In genomic region chr15:76234337-76234889, GRCh38 we compare ENCODE assay signal across 20 cellular contexts.
DNase-seq lines count a peak whose midpoint lies in the region; ATAC-seq and TF ChIP-seq lines count a peak whose summit lies in the region.
"Had no signal": no experiment of that assay in that cellular context is flagged by ENCODE, and none has a peak within 500 bp of the region (broad histone marks: within the 10 kb centered on the region; RNA-seq: fewer than 3 reads in every experiment).

No MANE protein-coding gene starts in this region.

- H3K4me1 ChIP-seq in HAP-1, result peaks cover 18% of the 10 kb centered on the region
- peaks cover 3% of the 10 kb centered on the region for H3K4me1 ChIP-seq in NT2/D1 (ENCODE audit: insufficient read depth, insufficient read length)
- H3K4me1 ChIP-seq: BLaER1 treated with 17β-estradiol and CSF1 and Interleukin-3, amounts not matched to agents 10 nM and 100 nM; Peyer's patch had no signal

- no peaks in the 10 kb centered on the region for H3K27me3 Mint-ChIP-seq in mesothelial cell of epicardium (ENCODE audit: low read depth)
- H3K27me3 Mint-ChIP-seq: activated naive CD4-positive, alpha-beta T cell treated with anti-CD3 and anti-CD28 coated beads, Interleukin-2, amount 10 ng/mL, durations not matched to agents 7 days and 5 days; activated T-helper 17 cell treated with anti-CD3 and anti-CD28 coated beads, Interleukin-2, amount 50 U/mL, for 72 hours; stimulated activated naive CD8-positive, alpha-beta T cell treated with anti-CD3 and anti-CD28 coated beads, Interleukin-15, Interleukin-2, amounts not matched to agents 100 ng/mL and 50 ng/mL, for 24 hours had no signal

- in situ Hi-C loops in HAP-1 (cut with MboI; ENCODE audit: low sequenced_read_pairs), result no loop called here

- DNase-seq in HAP-1 (ENCODE audit: low spot score in 2 of 2), result peak; percentile 89 to 100
- peak; percentile 16 for DNase-seq in NCI-H1436 treated with DMSO at 0.1 percent for 48 hours (lab: John Stamatoyannopoulos, UW)
- peak; percentile 28 for DNase-seq in NT2/D1 (ENCODE audit: low read depth, low spot score)
- no peak for DNase-seq in mesothelial cell of epicardium (ENCODE audit: low spot score in 2 of 2, unreplicated experiment in 2 of 2)
- DNase-seq in hypothalamus (lab: John Stamatoyannopoulos, UW), result no peak
- no peak for DNase-seq in NCI-H526 (lab: John Stamatoyannopoulos, UW)
- no peak for DNase-seq in mucosa of gallbladder (ENCODE audit: low spot score)
- DNase-seq: activated CD4-positive, alpha-beta T cell treated with anti-CD3 and anti-CD28 coated beads for 4 hours; activated CD8-positive, alpha-beta T cell treated with anti-CD3 and anti-CD28 coated beads, Interleukin-2, amount 10 ng/mL, durations not matched to agents 7 days and 5 days; activated naive CD4-positive, alpha-beta T cell treated with anti-CD3 and anti-CD28 coated beads, Interleukin-2, amount 10 ng/mL, durations not matched to agents 7 days and 5 days; adrenal gland; Peyer's patch; stimulated activated CD4-positive, alpha-beta T cell treated with anti-CD3 and anti-CD28 coated beads, Interleukin-2, amount 100 ng/mL, for 24 hours had no signal

- H3K9me3 ChIP-seq in HAP-1, result no peaks in the 10 kb centered on the region
- no peaks in the 10 kb centered on the region for H3K9me3 ChIP-seq in NT2/D1 (ENCODE audit: insufficient read depth, low read length)
- H3K9me3 ChIP-seq: adrenal gland; BLaER1 treated with 17β-estradiol and CSF1 and Interleukin-3, amounts not matched to agents 10 nM and 100 nM; Peyer's patch; thoracic aorta had no signal

- H3K4me1 Mint-ChIP-seq in mesothelial cell of epicardium, result peaks cover 9% of the 10 kb centered on the region
- H3K4me1 Mint-ChIP-seq: activated naive CD4-positive, alpha-beta T cell treated with anti-CD3 and anti-CD28 coated beads, Interleukin-2, amount 10 ng/mL, durations not matched to agents 7 days and 5 days; activated T-helper 17 cell treated with anti-CD3 and anti-CD28 coated beads, Interleukin-2, amount 50 U/mL, for 72 hours; immature natural killer cell had no signal

- ATAC-seq in HG02763 (IDR thresholded peaks at IDR 0.05; ENCODE audit: unreplicated experiment), result no peak

- peaks cover 10% of the 10 kb centered on the region for H3K36me3 ChIP-seq in HAP-1 (replicated peaks)
- H3K36me3 ChIP-seq in NT2/D1 (ENCODE audit: insufficient read depth, insufficient read length, low read length), result peaks cover 7% of the 10 kb centered on the region

- peaks cover 7% of the 10 kb centered on the region for H3K36me3 Mint-ChIP-seq in mesothelial cell of epicardium

- H3K27me3 ChIP-seq in HAP-1 (ENCODE audit: low read depth), result no peaks in the 10 kb centered on the region
- no peaks in the 10 kb centered on the region for H3K27me3 ChIP-seq in NT2/D1 (ENCODE audit: insufficient read depth, insufficient read length)
- H3K27me3 ChIP-seq: adrenal gland; BLaER1 treated with 17β-estradiol and CSF1 and Interleukin-3, amounts not matched to agents 10 nM and 100 nM; Peyer's patch had no signal

- peak overlapping the region; percentile 10 for H3K27ac Mint-ChIP-seq in mesothelial cell of epicardium
- H3K27ac Mint-ChIP-seq: activated CD8-positive, alpha-beta T cell treated with anti-CD3 and anti-CD28 coated beads, Interleukin-2, amount 10 ng/mL, durations not matched to agents 7 days and 5 days; activated naive CD4-positive, alpha-beta T cell treated with anti-CD3 and anti-CD28 coated beads, Interleukin-2, amount 10 ng/mL, durations not matched to agents 7 days and 5 days; activated T-helper 17 cell treated with anti-CD3 and anti-CD28 coated beads, Interleukin-2, amount 50 U/mL, for 72 hours; immature natural killer cell; stimulated activated naive CD8-positive, alpha-beta T cell treated with anti-CD3 and anti-CD28 coated beads, Interleukin-15, Interleukin-2, amounts not matched to agents 100 ng/mL and 50 ng/mL, for 24 hours had no signal

- H3K9me3 Mint-ChIP-seq in mesothelial cell of epicardium, result no peaks in the 10 kb centered on the region
- H3K9me3 Mint-ChIP-seq: activated naive CD4-positive, alpha-beta T cell treated with anti-CD3 and anti-CD28 coated beads, Interleukin-2, amount 10 ng/mL, durations not matched to agents 7 days and 5 days; activated T-helper 17 cell treated with anti-CD3 and anti-CD28 coated beads, Interleukin-2, amount 50 U/mL, for 72 hours; immature natural killer cell; neural crest cell; stimulated activated naive CD8-positive, alpha-beta T cell treated with anti-CD3 and anti-CD28 coated beads, Interleukin-15, Interleukin-2, amounts not matched to agents 100 ng/mL and 50 ng/mL, for 24 hours had no signal

- H3K4me3 ChIP-seq in HAP-1, result no peak overlapping the region
- H3K4me3 ChIP-seq in NT2/D1 (ENCODE audit: insufficient read length, low read depth), result no peak overlapping the region
- H3K4me3 ChIP-seq: adrenal gland; BLaER1 treated with 17β-estradiol and CSF1 and Interleukin-3, amounts not matched to agents 10 nM and 100 nM; Peyer's patch; thoracic aorta had no signal

- no peak overlapping the region for H3K4me3 Mint-ChIP-seq in mesothelial cell of epicardium
- H3K4me3 Mint-ChIP-seq: activated CD8-positive, alpha-beta T cell treated with anti-CD3 and anti-CD28 coated beads, Interleukin-2, amount 10 ng/mL, durations not matched to agents 7 days and 5 days; activated naive CD4-positive, alpha-beta T cell treated with anti-CD3 and anti-CD28 coated beads, Interleukin-2, amount 10 ng/mL, durations not matched to agents 7 days and 5 days; activated T-helper 17 cell treated with anti-CD3 and anti-CD28 coated beads, Interleukin-2, amount 50 U/mL, for 72 hours; immature natural killer cell; neural crest cell; stimulated activated naive CD8-positive, alpha-beta T cell treated with anti-CD3 and anti-CD28 coated beads, Interleukin-15, Interleukin-2, amounts not matched to agents 100 ng/mL and 50 ng/mL, for 24 hours had no signal

- H3K9ac ChIP-seq in NT2/D1 (ENCODE audit: insufficient read length, low read depth), result no peak overlapping the region
- H3K9ac ChIP-seq: BLaER1 treated with 17β-estradiol and CSF1 and Interleukin-3, amounts not matched to agents 10 nM and 100 nM had no signal

- no peak for TF ChIP-seq CTCF in mesothelial cell of epicardium (IDR thresholded peaks at IDR 0.05; ENCODE audit: unreplicated experiment)

Comparison
In these comparisons a context has a peak if more than half of its experiments do, and no peak if none do; other contexts are left out.
1. DNase-seq: peak in HAP-1 (2 of 2), NCI-H1436 treated with DMSO at 0.1 percent for 48 hours (single experiment) and NT2/D1 (single experiment); none in mesothelial cell of epicardium (0 of 2), hypothalamus (0 of 51), NCI-H526 (0 of 2) and mucosa of gallbladder (single experiment).